Comparison of ENCODE assay signal across 29 cellular contexts in genomic region chr20:43375586-43375985, GRCh38.
"Had no signal": no experiment of that assay in that cellular context is flagged by ENCODE, and none has a peak within 500 bp of the region (broad histone marks: within the 10 kb centered on the region; RNA-seq: fewer than 3 reads in every experiment).

No MANE protein-coding gene starts in this region.

- H3K36me3 Mint-ChIP-seq: activated naive CD8-positive, alpha-beta T cell; brain; mesothelial cell of epicardium; naive B cell; WTC11 had no signal

- ATAC-seq: activated CD8-positive, alpha-beta T cell treated with anti-CD3 and anti-CD28 coated beads for 36 hours; esophagus mucosa; gastrocnemius medialis; left cardiac atrium; psoas muscle; T-helper 17 cell; WTC11 had no signal

- H3K4me1 Mint-ChIP-seq: activated CD4-positive, alpha-beta T cell treated with anti-CD3 and anti-CD28 coated beads, Interleukin-2, amount 10 ng/mL, durations not matched to agents 7 days and 5 days; brain; mesothelial cell of epicardium; naive B cell; nephron progenitor cell had no signal

- DNase-seq: activated CD4-positive, alpha-beta T cell treated with anti-CD3 and anti-CD28 coated beads for 1 hour; activated CD4-positive, alpha-beta T cell treated with anti-CD3 and anti-CD28 coated beads, Interleukin-2, amount 10 ng/mL, durations not matched to agents 7 days and 5 days; activated CD8-positive, alpha-beta T cell treated with anti-CD3 and anti-CD28 coated beads for 36 hours; activated effector memory CD4-positive, alpha-beta T cell treated with Interleukin-2 at 50 U/mL for 16 hours; activated naive CD4-positive, alpha-beta T cell treated with Interleukin-2 at 50 U/mL for 16 hours; activated T-cell treated with anti-CD3 and anti-CD28 coated beads for 4 hours; adrenal gland; aorta; endodermal cell; gastrocnemius medialis; glutamatergic neuron; left cardiac atrium; mammary epithelial cell; naive B cell; nephron progenitor cell; ovary; psoas muscle; stimulated activated CD4-positive, alpha-beta T cell treated with anti-CD3 and anti-CD28 coated beads, Interleukin-15, amount 100 ng/mL, for 24 hours; stimulated activated CD4-positive, alpha-beta T cell treated with anti-CD3 and anti-CD28 coated beads, Interleukin-2, amount 100 ng/mL, for 24 hours; stimulated activated naive CD4-positive, alpha-beta T cell; T-helper 17 cell; tibial artery had no signal

- H3K4me3 Mint-ChIP-seq: activated CD4-positive, alpha-beta T cell treated with anti-CD3 and anti-CD28 coated beads, Interleukin-2, amount 10 ng/mL, durations not matched to agents 7 days and 5 days; activated CD8-positive, alpha-beta T cell treated with anti-CD3 and anti-CD28 coated beads for 36 hours; activated naive CD8-positive, alpha-beta T cell; brain; dendritic cell treated with granulocyte-macrophage colony-stimulating factor and Interleukin-4, amounts not matched to agents 40 ng/mL and 50 ng/mL, for 4 days; endodermal cell; mesothelial cell of epicardium; naive B cell; nephron progenitor cell; T-helper 17 cell; WTC11 had no signal

- H3K4me3 ChIP-seq: adrenal gland, gastrocnemius medialis, ovary, psoas muscle, suprapubic skin, tibial artery had no signal

- H3K9me3 Mint-ChIP-seq: activated CD4-positive, alpha-beta T cell treated with anti-CD3 and anti-CD28 coated beads, Interleukin-2, amount 10 ng/mL, durations not matched to agents 7 days and 5 days; activated CD8-positive, alpha-beta T cell treated with anti-CD3 and anti-CD28 coated beads for 36 hours; dendritic cell treated with granulocyte-macrophage colony-stimulating factor and Interleukin-4, amounts not matched to agents 40 ng/mL and 50 ng/mL, for 4 days; endodermal cell; mesothelial cell of epicardium; nephron progenitor cell had no signal

- H3K27ac Mint-ChIP-seq: activated CD4-positive, alpha-beta T cell treated with anti-CD3 and anti-CD28 coated beads, Interleukin-2, amount 10 ng/mL, durations not matched to agents 7 days and 5 days; activated CD8-positive, alpha-beta T cell treated with anti-CD3 and anti-CD28 coated beads for 36 hours; activated naive CD8-positive, alpha-beta T cell; brain; dendritic cell treated with granulocyte-macrophage colony-stimulating factor and Interleukin-4, amounts not matched to agents 40 ng/mL and 50 ng/mL, for 4 days; endodermal cell; mesothelial cell of epicardium; naive B cell; nephron progenitor cell; T-helper 17 cell; WTC11 had no signal
